ENCODE assay signal across 13 cellular contexts in genomic region chr6:143695106-143696059, GRCh38. TPM values are rescaled to one million over a fixed set of nuclear protein-coding genes. Genes with fewer than 3 reads are reported as not detected.
DNase-seq lines count a peak whose midpoint lies in the region; ATAC-seq and TF ChIP-seq lines count a peak whose summit lies in the region.
"Had no signal": no experiment of that assay in that cellular context is flagged by ENCODE, and none has a peak within 500 bp of the region (broad histone marks: within the 10 kb centered on the region; RNA-seq: fewer than 3 reads in every experiment).

No MANE protein-coding gene starts in this region.

- H3K27me3 ChIP-seq in upper lobe of left lung = no peaks in the 10 kb centered on the region

- H3K27me3 Mint-ChIP-seq in central memory CD8-positive, alpha-beta T cell = no peaks in the 10 kb centered on the region
- H3K27me3 Mint-ChIP-seq in activated naive CD4-positive, alpha-beta T cell treated with anti-CD3 and anti-CD28 coated beads for 36 hours (ENCODE audit: low read depth) = no peaks in the 10 kb centered on the region
- H3K27me3 Mint-ChIP-seq: activated naive CD8-positive, alpha-beta T cell treated with anti-CD3 and anti-CD28 coated beads for 36 hours had no signal

- H3K9me3 ChIP-seq in mesodermal cell (ENCODE audit: control insufficient read depth, low read length) (no peaks in the 10 kb centered on the region), upper lobe of left lung (no peaks in the 10 kb centered on the region)

- peaks cover 6% of the 10 kb centered on the region for H3K36me3 Mint-ChIP-seq in central memory CD8-positive, alpha-beta T cell (ENCODE audit: insufficient read depth)
- H3K36me3 Mint-ChIP-seq in activated naive CD4-positive, alpha-beta T cell treated with anti-CD3 and anti-CD28 coated beads for 36 hours (ENCODE audit: low read depth) = no peaks in the 10 kb centered on the region
- H3K36me3 Mint-ChIP-seq: activated naive CD8-positive, alpha-beta T cell treated with anti-CD3 and anti-CD28 coated beads for 36 hours had no signal

- no peak for TF ChIP-seq EP300 in upper lobe of left lung (IDR thresholded peaks at IDR 0.05)

- H3K4me3 Mint-ChIP-seq in central memory CD8-positive, alpha-beta T cell = no peak overlapping the region
- no peak overlapping the region for H3K4me3 Mint-ChIP-seq in activated naive CD4-positive, alpha-beta T cell treated with anti-CD3 and anti-CD28 coated beads for 36 hours
- H3K4me3 Mint-ChIP-seq: activated naive CD8-positive, alpha-beta T cell treated with anti-CD3 and anti-CD28 coated beads for 36 hours had no signal

- DNase-seq in MV-4-11 (lab: John Stamatoyannopoulos, UW) (peak; percentile 19), upper lobe of left lung (no peak), NCI-H2227 (lab: John Stamatoyannopoulos, UW; ENCODE audit: unreplicated experiment) (no peak), NCI-H2081 (lab: John Stamatoyannopoulos, UW) (no peak)
- DNase-seq in central memory CD8-positive, alpha-beta T cell (ENCODE audit: low spot score in 2 of 2) = no peak
- DNase-seq in activated naive CD4-positive, alpha-beta T cell treated with anti-CD3 and anti-CD28 coated beads for 36 hours = no peak
- DNase-seq: activated CD8-positive, alpha-beta memory T cell treated with anti-CD3 and anti-CD28 coated beads, Interleukin-2, amount 50 U/mL, for 48 hours; activated naive CD8-positive, alpha-beta T cell treated with anti-CD3 and anti-CD28 coated beads for 36 hours; KG1; NCI-H2107 had no signal

- no peak for TF ChIP-seq CTCF in upper lobe of left lung (IDR thresholded peaks at IDR 0.05)

- H3K9me3 Mint-ChIP-seq in central memory CD8-positive, alpha-beta T cell = no peaks in the 10 kb centered on the region
- no peaks in the 10 kb centered on the region for H3K9me3 Mint-ChIP-seq in activated naive CD4-positive, alpha-beta T cell treated with anti-CD3 and anti-CD28 coated beads for 36 hours
- H3K9me3 Mint-ChIP-seq: activated naive CD8-positive, alpha-beta T cell treated with anti-CD3 and anti-CD28 coated beads for 36 hours had no signal

- H3K4me3 ChIP-seq in mesodermal cell (ENCODE audit: extremely low read depth, insufficient read depth, low read length, poor library complexity, severe bottlenecking) (no peak overlapping the region), upper lobe of left lung (no peak overlapping the region)

- peaks cover 63% of the 10 kb centered on the region for H3K4me1 Mint-ChIP-seq in central memory CD8-positive, alpha-beta T cell
- peaks cover 35% of the 10 kb centered on the region for H3K4me1 Mint-ChIP-seq in activated naive CD4-positive, alpha-beta T cell treated with anti-CD3 and anti-CD28 coated beads for 36 hours (ENCODE audit: low read depth)

- WGBS in mesodermal cell (ENCODE audit: insufficient coverage in 2 of 2), 2 experiments = 94% methylated on average over 3 to 4 of the region's 7 CpGs
- 50 to 54% methylated on average over 7 of the region's 7 CpGs for WGBS in upper lobe of left lung, 2 donors

- no peak for TF ChIP-seq POLR2A in upper lobe of left lung (IDR thresholded peaks at IDR 0.05)

- H3K36me3 ChIP-seq in mesodermal cell (ENCODE audit: control insufficient read depth, insufficient read depth, low read length) (peaks cover 13% of the 10 kb centered on the region), upper lobe of left lung (no peaks in the 10 kb centered on the region)

- H3K27ac ChIP-seq in mesodermal cell (ENCODE audit: low read depth, low read length, severe bottlenecking) = peak overlapping the region; percentile 3
- peak overlapping the region; percentile 23 to 65 (median 36) for H3K27ac ChIP-seq in upper lobe of left lung
- H3K27ac ChIP-seq: C4-2B, parathyroid adenoma had no signal

- ATAC-seq in central memory CD8-positive, alpha-beta T cell (replicated peaks; ENCODE audit: extremely low read depth, poor library complexity, severe bottlenecking) = peak; percentile 56
- no peak for ATAC-seq in upper lobe of left lung (ENCODE audit: low FRiP score in 2 of 2)

- H3K27ac Mint-ChIP-seq in central memory CD8-positive, alpha-beta T cell (ENCODE audit: low read depth) = no peak overlapping the region
- H3K27ac Mint-ChIP-seq in activated naive CD4-positive, alpha-beta T cell treated with anti-CD3 and anti-CD28 coated beads for 36 hours = no peak overlapping the region
- H3K27ac Mint-ChIP-seq: activated naive CD8-positive, alpha-beta T cell treated with anti-CD3 and anti-CD28 coated beads for 36 hours had no signal

- peaks cover 41% of the 10 kb centered on the region for H3K4me1 ChIP-seq in mesodermal cell (ENCODE audit: control insufficient read depth, insufficient read depth, low read length, poor library complexity, severe bottlenecking)
- peaks cover 65 to 84% (median 70%) of the 10 kb centered on the region in 4 donors for H3K4me1 ChIP-seq in upper lobe of left lung

- intact Hi-C loops in activated naive CD4-positive, alpha-beta T cell treated with anti-CD3 and anti-CD28 coated beads for 36 hours (cut with micrococcal nuclease) = loop anchor here (2.0 kb wide), 1 partner anchor 31 kb away; no protein-coding TSS in a partner anchor

- CTCF ChIA-PET in activated naive CD4-positive, alpha-beta T cell treated with anti-CD3 and anti-CD28 coated beads for 36 hours (lab: Charles Lee) = interaction anchor here (0.6 kb wide), 1 partner anchor 51 kb away, joined by 3 read pairs; no protein-coding TSS in a partner anchor

RNA-seq across cellular contexts. Expression of gene PHACTR2, which starts 17.6 kb away (rescaled TPM):
- 45.3 TPM for polyA plus RNA-seq in mesodermal cell (2013, experiment 1 of 2)
- 46.4 TPM for polyA plus RNA-seq in mesodermal cell (2013, experiment 2 of 2)
- 100 to 1,000 TPM in 4 of 6 donors, 10 to 100 TPM in 2; 68.1 to 133 (median 109) TPM for total RNA-seq in upper lobe of left lung
- 10 to 100 TPM; 10.7 to 12.2 TPM for total RNA-seq in activated naive CD4-positive, alpha-beta T cell treated with anti-CD3 and anti-CD28 coated beads for 36 hours

Comparison
In these comparisons a context has a peak if more than half of its experiments do, and no peak if none do; other contexts are left out.
1. RNA of gene PHACTR2, which starts 17.6 kb away (total RNA-seq): 68.1 to 133 TPM in upper lobe of left lung; 10.7 to 12.2 TPM in activated naive CD4-positive, alpha-beta T cell treated with anti-CD3 and anti-CD28 coated beads for 36 hours; every median in the first group is over 4 times any median in the second.